Comparison of ENCODE assay signal across 1 cellular context in the genomic region with DNA sequence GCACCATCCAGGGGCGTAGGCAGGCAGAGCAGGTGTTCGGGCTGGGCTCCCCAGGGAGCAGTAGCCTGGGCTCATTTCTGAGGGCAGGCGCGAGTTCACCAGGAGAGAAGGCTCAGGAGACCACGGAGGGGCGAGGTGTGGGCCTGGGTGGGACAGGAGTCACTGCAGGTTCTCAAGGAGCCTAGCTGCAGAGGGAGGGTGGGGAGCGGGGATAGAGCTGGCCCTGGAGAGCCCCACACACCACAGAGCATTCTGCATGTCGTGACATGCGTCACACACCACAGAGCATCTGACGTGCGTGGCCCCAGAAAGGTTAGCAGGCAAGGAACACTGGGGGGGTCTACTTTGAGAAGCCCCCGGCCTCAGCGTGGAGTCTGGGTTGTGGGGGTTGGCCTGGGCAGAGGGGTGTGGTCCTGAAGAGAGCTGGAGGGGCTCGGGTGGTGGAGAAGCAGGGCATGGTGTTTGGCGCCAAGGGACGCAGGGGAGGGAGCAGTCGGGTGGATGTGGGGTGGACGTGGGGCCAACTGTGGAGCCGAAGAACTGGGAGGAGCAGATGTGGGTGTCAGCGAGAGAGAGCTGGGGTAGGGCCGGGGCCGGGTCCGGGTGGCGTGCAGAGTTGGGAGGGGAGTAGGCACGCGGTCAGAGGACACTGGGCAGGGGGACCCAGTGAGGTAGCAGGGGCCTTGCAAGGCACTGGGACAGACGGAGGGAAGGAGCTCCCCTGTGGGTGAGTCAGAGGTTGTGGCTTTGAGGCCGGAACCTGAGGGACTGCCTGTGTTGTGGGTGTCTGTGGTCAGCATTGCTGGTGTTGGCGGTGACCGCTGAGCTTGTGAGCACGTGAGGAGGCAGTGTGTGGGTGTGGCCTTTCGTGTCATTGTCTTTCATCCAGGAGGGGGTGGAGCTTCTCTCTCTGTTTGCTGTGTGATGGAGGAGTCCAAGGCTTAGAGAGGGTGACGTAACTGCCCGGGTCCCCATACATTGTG.
TF ChIP-seq lines count a peak whose summit lies in the region.

No MANE protein-coding gene starts in this region.

TF ChIP-seq in K562, 482 proteins besides CTCF, POLR2A, EP300 and RAD21 (continued from another document and continues in another):
- TF ChIP-seq, protein P1, sequence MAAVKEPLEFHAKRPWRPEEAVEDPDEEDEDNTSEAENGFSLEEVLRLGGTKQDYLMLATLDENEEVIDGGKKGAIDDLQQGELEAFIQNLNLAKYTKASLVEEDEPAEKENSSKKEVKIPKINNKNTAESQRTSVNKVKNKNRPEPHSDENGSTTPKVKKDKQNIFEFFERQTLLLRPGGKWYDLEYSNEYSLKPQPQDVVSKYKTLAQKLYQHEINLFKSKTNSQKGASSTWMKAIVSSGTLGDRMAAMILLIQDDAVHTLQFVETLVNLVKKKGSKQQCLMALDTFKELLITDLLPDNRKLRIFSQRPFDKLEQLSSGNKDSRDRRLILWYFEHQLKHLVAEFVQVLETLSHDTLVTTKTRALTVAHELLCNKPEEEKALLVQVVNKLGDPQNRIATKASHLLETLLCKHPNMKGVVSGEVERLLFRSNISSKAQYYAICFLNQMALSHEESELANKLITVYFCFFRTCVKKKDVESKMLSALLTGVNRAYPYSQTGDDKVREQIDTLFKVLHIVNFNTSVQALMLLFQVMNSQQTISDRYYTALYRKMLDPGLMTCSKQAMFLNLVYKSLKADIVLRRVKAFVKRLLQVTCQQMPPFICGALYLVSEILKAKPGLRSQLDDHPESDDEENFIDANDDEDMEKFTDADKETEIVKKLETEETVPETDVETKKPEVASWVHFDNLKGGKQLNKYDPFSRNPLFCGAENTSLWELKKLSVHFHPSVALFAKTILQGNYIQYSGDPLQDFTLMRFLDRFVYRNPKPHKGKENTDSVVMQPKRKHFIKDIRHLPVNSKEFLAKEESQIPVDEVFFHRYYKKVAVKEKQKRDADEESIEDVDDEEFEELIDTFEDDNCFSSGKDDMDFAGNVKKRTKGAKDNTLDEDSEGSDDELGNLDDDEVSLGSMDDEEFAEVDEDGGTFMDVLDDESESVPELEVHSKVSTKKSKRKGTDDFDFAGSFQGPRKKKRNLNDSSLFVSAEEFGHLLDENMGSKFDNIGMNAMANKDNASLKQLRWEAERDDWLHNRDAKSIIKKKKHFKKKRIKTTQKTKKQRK (IDR thresholded peaks at IDR 0.05; ENCODE audit: borderline replicate concordance, low read depth, low read length), result no peak
- TF ChIP-seq RFX7 (CRISPR knock-in tag; IDR thresholded peaks at IDR 0.05) (no peak), YY1 (IDR thresholded peaks at IDR 0.05; ENCODE audit: borderline replicate concordance in 1 of 3, control insufficient read depth in 1 of 3, extremely low read depth in 1 of 3, insufficient read depth in 3 of 3, insufficient read length in 1 of 3, insufficient replicate concordance in 2 of 3, low read depth in 1 of 3, low read length in 2 of 3) (no peak), DIDO1 (tag; IDR thresholded peaks at IDR 0.05; ENCODE audit: low read depth) (no peak), ELF1 (tag; IDR thresholded peaks at IDR 0.05) (no peak), ZNF282 (CRISPR knock-in tag; IDR thresholded peaks at IDR 0.05) (no peak), CBX8 (IDR thresholded peaks at IDR 0.05; ENCODE audit: borderline replicate concordance, extremely low read depth, low read depth, low read length, poor library complexity, severe bottlenecking) (no peak), ZNF512 (tag; IDR thresholded peaks at IDR 0.05) (no peak), MAFK (IDR thresholded peaks at IDR 0.05; ENCODE audit: low read length) (no peak; the same call in 1 of the 2 replicates), ZNF197 (CRISPR knock-in tag; IDR thresholded peaks at IDR 0.05; ENCODE audit: low read depth) (no peak), LEF1 (IDR thresholded peaks at IDR 0.05) (peak; percentile 59; the same call in 1 of the 2 replicates), MTA1 (IDR thresholded peaks at IDR 0.05; ENCODE audit: borderline replicate concordance) (no peak), NCOA4 (IDR thresholded peaks at IDR 0.05; ENCODE audit: partially characterized antibody) (no peak), FOS (IDR thresholded peaks at IDR 0.05; ENCODE audit: extremely low read depth, insufficient read length) (no peak), NFE2 (IDR thresholded peaks at IDR 0.05; ENCODE audit: low read depth) (peak; percentile 30), DMBX1 (CRISPR knock-in tag; IDR thresholded peaks at IDR 0.05; ENCODE audit: borderline replicate concordance) (no peak), HIVEP1 (CRISPR knock-in tag; IDR thresholded peaks at IDR 0.05) (no peak), ZNF449 (CRISPR knock-in tag; IDR thresholded peaks at IDR 0.05) (no peak), ZNF165 (CRISPR knock-in tag; IDR thresholded peaks at IDR 0.05; ENCODE audit: borderline replicate concordance) (no peak), RFX5 (IDR thresholded peaks at IDR 0.05; ENCODE audit: low read depth, low read length) (no peak), JUNB (CRISPR knock-in tag; conservative IDR thresholded peaks at IDR 0.05) (0 out of 2 replicates have a peak, but pooled peaks have one; percentile 13), TCF3 (CRISPR knock-in tag; IDR thresholded peaks at IDR 0.05) (peak; percentile 64), CBX3 (IDR thresholded peaks at IDR 0.05; ENCODE audit: borderline replicate concordance in 1 of 2, low read length in 2 of 2) (no peak), LCOR (CRISPR knock-in tag; IDR thresholded peaks at IDR 0.05) (no peak), TEAD2 (tag; IDR thresholded peaks at IDR 0.05) (no peak), PTTG1 (tag; IDR thresholded peaks at IDR 0.05; ENCODE audit: low read depth) (no peak), HDAC3 (IDR thresholded peaks at IDR 0.05; ENCODE audit: borderline replicate concordance, partially characterized antibody) (peak; percentile 77), EHMT2 (IDR thresholded peaks at IDR 0.05) (no peak), ZNF644 (tag; IDR thresholded peaks at IDR 0.05; ENCODE audit: low read depth) (no peak), ETV5 (CRISPR knock-in tag; IDR thresholded peaks at IDR 0.05; ENCODE audit: low read depth) (peak; percentile 93), ETS2 (tag; IDR thresholded peaks at IDR 0.05; ENCODE audit: borderline replicate concordance, poor library complexity, severe bottlenecking) (no peak), ZNF699 (CRISPR knock-in tag; IDR thresholded peaks at IDR 0.05; ENCODE audit: insufficient replicate concordance) (no peak), ELF4 (CRISPR knock-in tag; IDR thresholded peaks at IDR 0.05) (no peak)
- TF ChIP-seq, protein P2, sequence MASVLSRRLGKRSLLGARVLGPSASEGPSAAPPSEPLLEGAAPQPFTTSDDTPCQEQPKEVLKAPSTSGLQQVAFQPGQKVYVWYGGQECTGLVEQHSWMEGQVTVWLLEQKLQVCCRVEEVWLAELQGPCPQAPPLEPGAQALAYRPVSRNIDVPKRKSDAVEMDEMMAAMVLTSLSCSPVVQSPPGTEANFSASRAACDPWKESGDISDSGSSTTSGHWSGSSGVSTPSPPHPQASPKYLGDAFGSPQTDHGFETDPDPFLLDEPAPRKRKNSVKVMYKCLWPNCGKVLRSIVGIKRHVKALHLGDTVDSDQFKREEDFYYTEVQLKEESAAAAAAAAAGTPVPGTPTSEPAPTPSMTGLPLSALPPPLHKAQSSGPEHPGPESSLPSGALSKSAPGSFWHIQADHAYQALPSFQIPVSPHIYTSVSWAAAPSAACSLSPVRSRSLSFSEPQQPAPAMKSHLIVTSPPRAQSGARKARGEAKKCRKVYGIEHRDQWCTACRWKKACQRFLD (CRISPR knock-in tag; IDR thresholded peaks at IDR 0.05), result no peak
- TF ChIP-seq, protein P3, sequence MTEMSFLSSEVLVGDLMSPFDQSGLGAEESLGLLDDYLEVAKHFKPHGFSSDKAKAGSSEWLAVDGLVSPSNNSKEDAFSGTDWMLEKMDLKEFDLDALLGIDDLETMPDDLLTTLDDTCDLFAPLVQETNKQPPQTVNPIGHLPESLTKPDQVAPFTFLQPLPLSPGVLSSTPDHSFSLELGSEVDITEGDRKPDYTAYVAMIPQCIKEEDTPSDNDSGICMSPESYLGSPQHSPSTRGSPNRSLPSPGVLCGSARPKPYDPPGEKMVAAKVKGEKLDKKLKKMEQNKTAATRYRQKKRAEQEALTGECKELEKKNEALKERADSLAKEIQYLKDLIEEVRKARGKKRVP (CRISPR knock-in tag; IDR thresholded peaks at IDR 0.05), result no peak
- TF ChIP-seq, protein P4, sequence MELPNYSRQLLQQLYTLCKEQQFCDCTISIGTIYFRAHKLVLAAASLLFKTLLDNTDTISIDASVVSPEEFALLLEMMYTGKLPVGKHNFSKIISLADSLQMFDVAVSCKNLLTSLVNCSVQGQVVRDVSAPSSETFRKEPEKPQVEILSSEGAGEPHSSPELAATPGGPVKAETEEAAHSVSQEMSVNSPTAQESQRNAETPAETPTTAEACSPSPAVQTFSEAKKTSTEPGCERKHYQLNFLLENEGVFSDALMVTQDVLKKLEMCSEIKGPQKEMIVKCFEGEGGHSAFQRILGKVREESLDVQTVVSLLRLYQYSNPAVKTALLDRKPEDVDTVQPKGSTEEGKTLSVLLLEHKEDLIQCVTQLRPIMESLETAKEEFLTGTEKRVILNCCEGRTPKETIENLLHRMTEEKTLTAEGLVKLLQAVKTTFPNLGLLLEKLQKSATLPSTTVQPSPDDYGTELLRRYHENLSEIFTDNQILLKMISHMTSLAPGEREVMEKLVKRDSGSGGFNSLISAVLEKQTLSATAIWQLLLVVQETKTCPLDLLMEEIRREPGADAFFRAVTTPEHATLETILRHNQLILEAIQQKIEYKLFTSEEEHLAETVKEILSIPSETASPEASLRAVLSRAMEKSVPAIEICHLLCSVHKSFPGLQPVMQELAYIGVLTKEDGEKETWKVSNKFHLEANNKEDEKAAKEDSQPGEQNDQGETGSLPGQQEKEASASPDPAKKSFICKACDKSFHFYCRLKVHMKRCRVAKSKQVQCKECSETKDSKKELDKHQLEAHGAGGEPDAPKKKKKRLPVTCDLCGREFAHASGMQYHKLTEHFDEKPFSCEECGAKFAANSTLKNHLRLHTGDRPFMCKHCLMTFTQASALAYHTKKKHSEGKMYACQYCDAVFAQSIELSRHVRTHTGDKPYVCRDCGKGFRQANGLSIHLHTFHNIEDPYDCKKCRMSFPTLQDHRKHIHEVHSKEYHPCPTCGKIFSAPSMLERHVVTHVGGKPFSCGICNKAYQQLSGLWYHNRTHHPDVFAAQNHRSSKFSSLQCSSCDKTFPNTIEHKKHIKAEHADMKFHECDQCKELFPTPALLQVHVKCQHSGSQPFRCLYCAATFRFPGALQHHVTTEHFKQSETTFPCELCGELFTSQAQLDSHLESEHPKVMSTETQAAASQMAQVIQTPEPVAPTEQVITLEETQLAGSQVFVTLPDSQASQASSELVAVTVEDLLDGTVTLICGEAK (IDR thresholded peaks at IDR 0.05), result no peak
- TF ChIP-seq, protein P4 (CRISPR knock-in tag; IDR thresholded peaks at IDR 0.05), result no peak
- TF ChIP-seq, protein P5, sequence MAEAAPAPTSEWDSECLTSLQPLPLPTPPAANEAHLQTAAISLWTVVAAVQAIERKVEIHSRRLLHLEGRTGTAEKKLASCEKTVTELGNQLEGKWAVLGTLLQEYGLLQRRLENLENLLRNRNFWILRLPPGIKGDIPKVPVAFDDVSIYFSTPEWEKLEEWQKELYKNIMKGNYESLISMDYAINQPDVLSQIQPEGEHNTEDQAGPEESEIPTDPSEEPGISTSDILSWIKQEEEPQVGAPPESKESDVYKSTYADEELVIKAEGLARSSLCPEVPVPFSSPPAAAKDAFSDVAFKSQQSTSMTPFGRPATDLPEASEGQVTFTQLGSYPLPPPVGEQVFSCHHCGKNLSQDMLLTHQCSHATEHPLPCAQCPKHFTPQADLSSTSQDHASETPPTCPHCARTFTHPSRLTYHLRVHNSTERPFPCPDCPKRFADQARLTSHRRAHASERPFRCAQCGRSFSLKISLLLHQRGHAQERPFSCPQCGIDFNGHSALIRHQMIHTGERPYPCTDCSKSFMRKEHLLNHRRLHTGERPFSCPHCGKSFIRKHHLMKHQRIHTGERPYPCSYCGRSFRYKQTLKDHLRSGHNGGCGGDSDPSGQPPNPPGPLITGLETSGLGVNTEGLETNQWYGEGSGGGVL (CRISPR knock-in tag; IDR thresholded peaks at IDR 0.05), result no peak
